Comparison of ENCODE assay signal across 8 cellular contexts in the genomic region with DNA sequence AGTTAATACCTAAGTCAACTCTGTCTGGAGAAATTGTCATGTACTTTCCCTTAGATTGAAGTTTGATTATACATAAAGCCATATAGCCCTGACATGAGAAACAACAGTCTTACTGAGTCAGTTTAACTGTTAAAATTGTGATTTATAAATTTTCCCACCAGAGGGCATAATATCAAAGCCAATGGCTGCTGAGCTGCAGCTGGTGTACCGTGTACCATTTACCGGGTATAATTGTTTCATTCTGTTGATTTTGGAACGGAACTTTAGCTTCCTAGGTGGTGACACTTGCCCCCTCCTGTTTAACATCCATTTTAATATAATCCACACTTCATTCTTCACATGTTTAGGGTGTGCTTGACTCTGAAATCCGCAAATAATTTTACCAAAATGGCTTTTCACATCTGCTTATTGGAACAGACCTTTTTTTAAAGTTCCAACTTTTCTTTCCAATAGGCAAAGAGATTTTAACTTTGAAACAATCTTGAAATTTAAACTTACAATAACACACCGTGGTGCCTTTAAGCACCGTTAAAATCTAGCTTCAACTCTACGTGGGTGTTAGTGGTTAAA.
DNase-seq lines count a peak whose midpoint lies in the region; ATAC-seq, FAIRE-seq and TF ChIP-seq lines count a peak whose summit lies in the region.

No MANE protein-coding gene starts in this region.

- H3K4me1 ChIP-seq in BLaER1 (peaks cover 13% of the 10 kb centered on the region), cardiac muscle cell (ENCODE audit: low read depth) (no peaks in the 10 kb centered on the region)

- ATAC-seq in HG02885 (IDR thresholded peaks at IDR 0.05; ENCODE audit: poor library complexity, unreplicated experiment) (peak; percentile 95), activated B cell treated with CpG ODN at 0.5 μM for 24 hours (ENCODE audit: low read depth) (peak; percentile 70), sciatic nerve (peak; percentile 79)

- no peaks in the 10 kb centered on the region for H3K27me3 Mint-ChIP-seq in activated B cell treated with CpG ODN at 0.5 μM for 24 hours

- H3K9me3 ChIP-seq in BLaER1: no peaks in the 10 kb centered on the region
- H3K9me3 ChIP-seq in cardiac muscle cell (ENCODE audit: low read depth): no peaks in the 10 kb centered on the region

- H3K9me3 Mint-ChIP-seq in activated B cell treated with CpG ODN at 0.5 μM for 24 hours: no peaks in the 10 kb centered on the region

- peak; percentile 87 for FAIRE-seq in GM18507 (lab: Jason Lieb, UNC)

- no peaks in the 10 kb centered on the region for H4K20me1 ChIP-seq in BLaER1

- H3K36me3 ChIP-seq in BLaER1: no peaks in the 10 kb centered on the region
- no peaks in the 10 kb centered on the region for H3K36me3 ChIP-seq in cardiac muscle cell

- H3K27ac ChIP-seq in BLaER1 (no peak overlapping the region), cardiac muscle cell (no peak overlapping the region)

- H3K4me3 ChIP-seq in BLaER1 (no peak overlapping the region), cardiac muscle cell (no peak overlapping the region)

- POLR2A ChIA-PET in activated B cell treated with CpG ODN at 0.5 μM for 24 hours (lab: Charles Lee): interaction anchor here (1.3 kb wide), 1 partner anchor 196 kb away, joined by 6 read pairs; a partner anchor contains a TSS

- peaks cover 3% of the 10 kb centered on the region for H3K4me1 Mint-ChIP-seq in activated B cell treated with CpG ODN at 0.5 μM for 24 hours

- H3K27ac Mint-ChIP-seq in activated B cell treated with CpG ODN at 0.5 μM for 24 hours: no peak overlapping the region

- no peaks in the 10 kb centered on the region for H3K27me3 ChIP-seq in BLaER1
- H3K27me3 ChIP-seq in cardiac muscle cell: no peaks in the 10 kb centered on the region

- no peaks in the 10 kb centered on the region for H3K36me3 Mint-ChIP-seq in activated B cell treated with CpG ODN at 0.5 μM for 24 hours (ENCODE audit: low read depth)

- intact Hi-C loops in activated B cell treated with CpG ODN at 0.5 μM for 24 hours (cut with micrococcal nuclease) (loop anchor here (1.0 kb wide), 4 partner anchors 73 to 196 kb away; a partner anchor contains a TSS), sciatic nerve (cut with DNase I) (no loop called here)

- H3K9ac ChIP-seq in BLaER1: no peak overlapping the region

- H3K4me2 ChIP-seq in BLaER1: peak overlapping the region; percentile 33

- no peak for TF ChIP-seq CTCF in activated B cell treated with CpG ODN at 0.5 μM for 24 hours (IDR thresholded peaks at IDR 0.05)
- peak; percentile 55 for TF ChIP-seq CTCF in cardiac muscle cell (IDR thresholded peaks at IDR 0.05; ENCODE audit: low read depth, low read length)

- DNase-seq in GM18507 (ENCODE audit: extremely low spot score, insufficient read length, low read depth) (peak; percentile 36), NCI-H1694 (lab: John Stamatoyannopoulos, UW) (peak; percentile 68), activated B cell treated with CpG ODN at 0.5 μM for 24 hours (no peak), cardiac muscle cell (ENCODE audit: low read depth in 1 of 2, low spot score in 1 of 2) (peak; percentile 54 to 65), sciatic nerve (ENCODE audit: low spot score) (no peak), T-helper 9 cell (no peak)

- CTCF ChIA-PET in activated B cell treated with CpG ODN at 0.5 μM for 24 hours (lab: Charles Lee): interaction anchor here (0.7 to 1.3 kb wide), 10 partner anchors 10 to 178 kb away, joined by 3 to 4 read pairs (median 3); a partner anchor contains a TSS

- no peak overlapping the region for H3K4me3 Mint-ChIP-seq in activated B cell treated with CpG ODN at 0.5 μM for 24 hours

Comparison
In these comparisons a context has a peak if more than half of its experiments do, and no peak if none do; other contexts are left out.
1. DNase-seq: peak in GM18507 (single experiment), NCI-H1694 (single experiment) and cardiac muscle cell (2 of 2); none in activated B cell treated with CpG ODN at 0.5 μM for 24 hours (single experiment), sciatic nerve (single experiment) and T-helper 9 cell (single experiment).
2. Peak in every context shown above with its lines, with median percentiles within 50 percentile points of each other: ATAC-seq.